Comparison of ENCODE assay signal across 15 cellular contexts in the genomic region with DNA sequence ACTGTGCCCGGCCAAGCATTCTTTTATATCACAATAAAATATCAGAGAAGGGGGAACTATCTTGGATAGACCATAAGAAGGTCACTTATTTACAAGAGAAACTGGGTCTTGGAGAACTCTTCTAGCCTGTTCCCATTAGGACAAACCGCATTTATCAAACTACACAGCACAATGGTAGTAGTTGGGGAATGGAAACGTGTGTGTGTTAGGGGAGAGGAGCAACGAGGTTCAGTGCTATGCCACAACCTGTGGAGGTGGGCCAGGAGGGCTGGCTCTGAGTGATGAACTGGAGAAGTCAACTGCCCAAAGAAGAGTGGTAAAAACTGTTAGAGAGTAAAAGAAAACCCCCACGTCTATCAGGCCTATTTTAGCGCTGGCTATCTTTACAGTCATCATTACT. TPM values are rescaled to one million over a fixed set of nuclear protein-coding genes. Genes with fewer than 3 reads are reported as not detected.
A peak's percentile ranks its signal among the peaks of the same experiment; 100 is the strongest.
DNase-seq lines count a peak whose midpoint lies in the region; ATAC-seq and TF ChIP-seq lines count a peak whose summit lies in the region.
"Had no signal": no experiment of that assay in that cellular context is flagged by ENCODE, and none has a peak within 500 bp of the region (broad histone marks: within the 10 kb centered on the region; RNA-seq: fewer than 3 reads in every experiment).

No MANE protein-coding gene starts in this region.

- RAD21 ChIA-PET in HCT116 (lab: Charles Lee; ENCODE audit: low non-redundant PET in 1 of 2, low total read pairs in 2 of 2, uncharacterized antibody in 2 of 2, unreplicated experiment in 2 of 2): no interaction called here

- no peak overlapping the region for H3K27ac Mint-ChIP-seq in CD4-positive, alpha-beta T cell
- H3K27ac Mint-ChIP-seq in activated CD8-positive, alpha-beta T cell treated with anti-CD3 and anti-CD28 coated beads, Interleukin-2, amount 10 ng/mL, durations not matched to agents 7 days and 5 days: no peak overlapping the region
- peak overlapping the region; percentile 8 for H3K27ac Mint-ChIP-seq in mesothelial cell of epicardium

- WGBS in adrenal gland, 4 donors: 81 to 84% (median 84%) methylated on average over 6 of the region's 6 CpGs

- no peaks in the 10 kb centered on the region for H3K27me3 ChIP-seq in CD4-positive, alpha-beta T cell (ENCODE audit: control insufficient read depth, insufficient read depth, low read length)
- H3K27me3 ChIP-seq in HCT116 (ENCODE audit: insufficient read depth, low read length): no peaks in the 10 kb centered on the region
- no peaks in the 10 kb centered on the region for H3K27me3 ChIP-seq in adrenal gland
- H3K27me3 ChIP-seq: cardiac muscle cell, testis had no signal

- H3K27me3 Mint-ChIP-seq in CD4-positive, alpha-beta T cell: no peaks in the 10 kb centered on the region
- no peaks in the 10 kb centered on the region for H3K27me3 Mint-ChIP-seq in activated CD8-positive, alpha-beta T cell treated with anti-CD3 and anti-CD28 coated beads, Interleukin-2, amount 10 ng/mL, durations not matched to agents 7 days and 5 days (ENCODE audit: low read depth)
- H3K27me3 Mint-ChIP-seq in mesothelial cell of epicardium (ENCODE audit: low read depth): no peaks in the 10 kb centered on the region
- H3K27me3 Mint-ChIP-seq: IgD-negative memory B cell had no signal

- POLR2A ChIA-PET in CD4-positive, alpha-beta T cell (lab: Charles Lee): interaction anchor here (1.2 kb wide), 1 partner anchor 13 kb away, joined by 3 read pairs; no protein-coding TSS in a partner anchor
- POLR2A ChIA-PET in HCT116 (lab: Charles Lee): no interaction called here
- POLR2A ChIA-PET in activated CD8-positive, alpha-beta T cell treated with anti-CD3 and anti-CD28 coated beads, Interleukin-2, amount 10 ng/mL, durations not matched to agents 7 days and 5 days (lab: Charles Lee): no interaction called here

- ATAC-seq in CD4-positive, alpha-beta T cell (ENCODE audit: poor library complexity): no peak
- ATAC-seq in HCT116: no peak
- ATAC-seq in activated CD8-positive, alpha-beta T cell treated with anti-CD3 and anti-CD28 coated beads, Interleukin-2, amount 10 ng/mL, durations not matched to agents 7 days and 5 days: no peak
- ATAC-seq in HG02678 (IDR thresholded peaks at IDR 0.05; ENCODE audit: unreplicated experiment): no peak
- no peak for ATAC-seq in GM18873 (IDR thresholded peaks at IDR 0.05; ENCODE audit: low FRiP score, unreplicated experiment)

- CTCF ChIA-PET in CD4-positive, alpha-beta T cell (lab: Charles Lee): no interaction called here
- CTCF ChIA-PET in HCT116 (lab: Charles Lee): no interaction called here
- CTCF ChIA-PET in activated CD8-positive, alpha-beta T cell treated with anti-CD3 and anti-CD28 coated beads, Interleukin-2, amount 10 ng/mL, durations not matched to agents 7 days and 5 days (lab: Charles Lee): interaction anchor here (1.2 kb wide), 1 partner anchor 19 kb away, joined by 12 read pairs; no protein-coding TSS in a partner anchor

- no peaks in the 10 kb centered on the region for H3K9me3 ChIP-seq in CD4-positive, alpha-beta T cell (ENCODE audit: control insufficient read depth, low read length)
- H3K9me3 ChIP-seq in HCT116 (ENCODE audit: control insufficient read depth in 1 of 2, insufficient read depth in 1 of 2, low read depth in 1 of 2, low read length in 2 of 2): no peaks in the 10 kb centered on the region
- no peaks in the 10 kb centered on the region for H3K9me3 ChIP-seq in adrenal gland (replicated peaks in 1 of 3)
- H3K9me3 ChIP-seq: testis had no signal

- H3K9ac ChIP-seq in HCT116 (ENCODE audit: low read length): peak overlapping the region; percentile 95

- H3K9me2 ChIP-seq in HCT116 (ENCODE audit: insufficient read depth): no peaks in the 10 kb centered on the region

- intact Hi-C loops in CD4-positive, alpha-beta T cell (cut with DNase I, micrococcal nuclease): loop anchor here (5.0 kb wide), 2 partner anchors 45 to 95 kb away; partner anchors contain the start of genes DNAJC28 (in 1 of the 2), GART (in 1 of the 2) and SON (in 1 of the 2)
- intact Hi-C loops in HCT116 (cut with micrococcal nuclease): no loop called here
- intact Hi-C loops in adrenal gland (cut with DNase I): no loop called here

- H3K27ac ChIP-seq in CD4-positive, alpha-beta T cell (ENCODE audit: low read depth, low read length): no peak overlapping the region
- H3K27ac ChIP-seq in HCT116 (ENCODE audit: low read depth, low read length): no peak overlapping the region
- no peak overlapping the region for H3K27ac ChIP-seq in adrenal gland
- H3K27ac ChIP-seq: cardiac muscle cell, testis had no signal

- peaks cover 6 to 21% of the 10 kb centered on the region in 2 experiments; a peak in 3 of 4 replicates for H3K4me1 ChIP-seq in HCT116 (ENCODE audit: control insufficient read depth in 1 of 2, insufficient read depth in 2 of 2, low read length in 2 of 2)
- H3K4me1 ChIP-seq in adrenal gland (replicated peaks in 1 of 2): peaks cover 4 to 16% of the 10 kb centered on the region in 2 donors

- no peak for TF ChIP-seq RAD21 in HCT116 (IDR thresholded peaks at IDR 0.05; ENCODE audit: low read depth)

- H4K20me1 ChIP-seq in HCT116 (ENCODE audit: insufficient read depth): no peaks in the 10 kb centered on the region

- peak overlapping the region; percentile 71 for H3K4me3 Mint-ChIP-seq in CD4-positive, alpha-beta T cell
- peak overlapping the region; percentile 91 for H3K4me3 Mint-ChIP-seq in activated CD8-positive, alpha-beta T cell treated with anti-CD3 and anti-CD28 coated beads, Interleukin-2, amount 10 ng/mL, durations not matched to agents 7 days and 5 days
- H3K4me3 Mint-ChIP-seq in mesothelial cell of epicardium: peak overlapping the region; percentile 52

- TF ChIP-seq CTCF in CD4-positive, alpha-beta T cell (IDR thresholded peaks at IDR 0.05): no peak
- TF ChIP-seq CTCF in HCT116 (IDR thresholded peaks at IDR 0.05 in 2 of 3, conservative IDR thresholded peaks at IDR 0.05 in 1 of 3; ENCODE audit: borderline replicate concordance in 1 of 3, insufficient read depth in 1 of 3, low read depth in 2 of 3, low read length in 2 of 3): no peak
- no peak for TF ChIP-seq CTCF in mesothelial cell of epicardium (IDR thresholded peaks at IDR 0.05; ENCODE audit: unreplicated experiment)
- no peak for TF ChIP-seq CTCF in adrenal gland (IDR thresholded peaks at IDR 0.05)

- no peaks in the 10 kb centered on the region for H3K9me3 Mint-ChIP-seq in CD4-positive, alpha-beta T cell
- H3K9me3 Mint-ChIP-seq in activated CD8-positive, alpha-beta T cell treated with anti-CD3 and anti-CD28 coated beads, Interleukin-2, amount 10 ng/mL, durations not matched to agents 7 days and 5 days (ENCODE audit: insufficient read depth): no peaks in the 10 kb centered on the region
- H3K9me3 Mint-ChIP-seq in mesothelial cell of epicardium: no peaks in the 10 kb centered on the region
- H3K9me3 Mint-ChIP-seq: IgD-negative memory B cell had no signal

- DNase-seq in CD4-positive, alpha-beta T cell: no peak
- no peak for DNase-seq in HCT116 (ENCODE audit: low read depth, low spot score)
- no peak for DNase-seq in activated CD8-positive, alpha-beta T cell treated with anti-CD3 and anti-CD28 coated beads, Interleukin-2, amount 10 ng/mL, durations not matched to agents 7 days and 5 days
- no peak for DNase-seq in mesothelial cell of epicardium (ENCODE audit: low spot score in 2 of 2, unreplicated experiment in 2 of 2)
- DNase-seq in NK-92 treated with Interleukin-12 subunit alpha and Interleukin-12 subunit beta, amount 100 ng/mL, for 24 hours (lab: John Stamatoyannopoulos, UW): no peak
- DNase-seq in adrenal gland: no peak
- DNase-seq: activated CD4-positive, alpha-beta T cell treated with anti-CD3 and anti-CD28 coated beads for 1 hour; glutamatergic neuron; NCI-H510A treated with DMSO at 0.1 percent for 48 hours; stimulated activated CD4-positive, alpha-beta T cell treated with anti-CD3 and anti-CD28 coated beads, Interleukin-1b, Interleukin-23, amount 100 ng/mL, for 48 hours; testis had no signal

- BruUV-seq in HCT116 (replicated peaks; lab: Mats Ljungman, UMichigan): no TSS peak

- H3K4me3 ChIP-seq in HCT116 (replicated peaks in 1 of 2; ENCODE audit: low read depth in 1 of 2, low read length in 2 of 2) (peak overlapping the region; percentile 86 to 88; a peak in 3 of 4 replicates), adrenal gland (no peak overlapping the region)

- H3K36me3 ChIP-seq in HCT116 (ENCODE audit: control insufficient read depth in 1 of 2, insufficient read depth in 2 of 2, low read length in 2 of 2): peaks cover 20% of the 10 kb centered on the region in 2 experiments
- H3K36me3 ChIP-seq in adrenal gland (replicated peaks in 1 of 2): no peaks in the 10 kb centered on the region

- H3K4me2 ChIP-seq in HCT116 (ENCODE audit: low read length): peak overlapping the region; percentile 95

- H2AFZ ChIP-seq in HCT116 (ENCODE audit: low read depth, low read length, poor library complexity, severe bottlenecking): no peak overlapping the region

- TF ChIP-seq POLR2A in HCT116 (IDR thresholded peaks at IDR 0.05; ENCODE audit: borderline replicate concordance, extremely low read depth, insufficient read depth, insufficient read length) (no peak), adrenal gland (IDR thresholded peaks at IDR 0.05) (no peak)

- peaks cover 45% of the 10 kb centered on the region for H3K79me2 ChIP-seq in HCT116 (ENCODE audit: insufficient read depth, low read length)

- no peaks in the 10 kb centered on the region for H3K36me3 Mint-ChIP-seq in CD4-positive, alpha-beta T cell (ENCODE audit: low read depth)
- peaks cover 37% of the 10 kb centered on the region for H3K36me3 Mint-ChIP-seq in activated CD8-positive, alpha-beta T cell treated with anti-CD3 and anti-CD28 coated beads, Interleukin-2, amount 10 ng/mL, durations not matched to agents 7 days and 5 days (ENCODE audit: low read depth)
- peaks cover 3% of the 10 kb centered on the region for H3K36me3 Mint-ChIP-seq in mesothelial cell of epicardium
- H3K36me3 Mint-ChIP-seq: IgD-negative memory B cell had no signal

- peaks cover 10% of the 10 kb centered on the region for H3K4me1 Mint-ChIP-seq in CD4-positive, alpha-beta T cell (ENCODE audit: low read depth)
- peaks cover 26% of the 10 kb centered on the region for H3K4me1 Mint-ChIP-seq in activated CD8-positive, alpha-beta T cell treated with anti-CD3 and anti-CD28 coated beads, Interleukin-2, amount 10 ng/mL, durations not matched to agents 7 days and 5 days (ENCODE audit: low read depth)
- peaks cover 17% of the 10 kb centered on the region for H3K4me1 Mint-ChIP-seq in mesothelial cell of epicardium

RNA-seq across cellular contexts. Expression of gene DONSON, which starts 1.6 kb away (rescaled TPM):
- total RNA-seq in CD4-positive, alpha-beta T cell: 10 to 100 TPM; 11.9 to 13.5 TPM
- total RNA-seq in HCT116 (2021; ENCODE audit: unreplicated experiment) (31.7 TPM), mesothelial cell of epicardium (16.4 to 21.8 TPM (median 20.0 TPM) in 3 replicates), adrenal gland (1 to 10 TPM; 3.3 to 7.7 (median 4.6) TPM)
- polyA plus RNA-seq in HCT116 (2012): 19.4 and 22.6 TPM in 2 replicates
- total RNA-seq in activated CD8-positive, alpha-beta T cell treated with anti-CD3 and anti-CD28 coated beads, Interleukin-2, amount 10 ng/mL, durations not matched to agents 7 days and 5 days: 10 to 100 TPM; 43.3 to 44.1 TPM
- polyA plus RNA-seq in adrenal gland: 10 to 100 TPM in 2 of 3 donors, 1 to 10 TPM in 1; 8.2 to 34.3 (median 12.1) TPM

RNA-seq across cellular contexts. Expression of gene SON, which starts 44.1 kb away (rescaled TPM):
- total RNA-seq in CD4-positive, alpha-beta T cell: 100 to 1,000 TPM; 420 to 438 TPM
- total RNA-seq in HCT116 (2021; ENCODE audit: unreplicated experiment) (195 TPM), mesothelial cell of epicardium (427 to 437 TPM (median 428 TPM) in 3 replicates), adrenal gland (100 to 1,000 TPM; 128 to 263 (median 208) TPM)
- 67.4 and 76.5 TPM in 2 replicates for polyA plus RNA-seq in HCT116 (2012)
- 100 to 1,000 TPM; 284 to 285 TPM for total RNA-seq in activated CD8-positive, alpha-beta T cell treated with anti-CD3 and anti-CD28 coated beads, Interleukin-2, amount 10 ng/mL, durations not matched to agents 7 days and 5 days
- 100 to 1,000 TPM; 246 to 386 (median 284) TPM for polyA plus RNA-seq in adrenal gland

RNA-seq across cellular contexts. Expression of gene GART, which starts 45.0 kb away (rescaled TPM):
- total RNA-seq in CD4-positive, alpha-beta T cell: 10 to 100 TPM; 21.8 to 25.5 TPM
- total RNA-seq in HCT116 (2021; ENCODE audit: unreplicated experiment) (241 TPM), mesothelial cell of epicardium (85.1 to 88.4 TPM (median 85.3 TPM) in 3 replicates), adrenal gland (10 to 100 TPM; 41.6 to 71.4 (median 60.7) TPM)
- polyA plus RNA-seq in HCT116 (2012): 93.2 and 108 TPM in 2 replicates
- 100 to 1,000 TPM; 138 to 147 TPM for total RNA-seq in activated CD8-positive, alpha-beta T cell treated with anti-CD3 and anti-CD28 coated beads, Interleukin-2, amount 10 ng/mL, durations not matched to agents 7 days and 5 days
- polyA plus RNA-seq in adrenal gland: 10 to 100 TPM; 15.1 to 80.8 (median 17.5) TPM

RNA-seq across cellular contexts. Expression of gene CRYZL1, which starts 54.6 kb away (rescaled TPM):
- 10 to 100 TPM; 28.6 to 30.5 TPM for total RNA-seq in CD4-positive, alpha-beta T cell
- total RNA-seq in HCT116 (2021; ENCODE audit: unreplicated experiment) (43.0 TPM), mesothelial cell of epicardium (63.0 to 68.3 TPM (median 65.1 TPM) in 3 replicates), adrenal gland (10 to 100 TPM; 14.0 to 37.4 (median 25.2) TPM)
- polyA plus RNA-seq in HCT116 (2012): 21.6 and 28.0 TPM in 2 replicates
- 10 to 100 TPM; 30.2 to 31.4 TPM for total RNA-seq in activated CD8-positive, alpha-beta T cell treated with anti-CD3 and anti-CD28 coated beads, Interleukin-2, amount 10 ng/mL, durations not matched to agents 7 days and 5 days
- polyA plus RNA-seq in adrenal gland: 10 to 100 TPM; 35.8 to 69.5 (median 39.0) TPM

RNA-seq across cellular contexts. Expression of gene ITSN1, which starts 55.4 kb away (rescaled TPM):
- total RNA-seq in CD4-positive, alpha-beta T cell: 1 to 10 TPM; 2.1 to 3.0 TPM
- total RNA-seq in HCT116 (2021; ENCODE audit: unreplicated experiment): 25.8 TPM
- polyA plus RNA-seq in HCT116 (2012): 17.5 and 22.2 TPM in 2 replicates
- total RNA-seq in activated CD8-positive, alpha-beta T cell treated with anti-CD3 and anti-CD28 coated beads, Interleukin-2, amount 10 ng/mL, durations not matched to agents 7 days and 5 days: 1 to 10 TPM; 1.6 to 1.7 TPM
- 66.6 to 77.5 TPM (median 74.3 TPM) in 3 replicates for total RNA-seq in mesothelial cell of epicardium
- total RNA-seq in adrenal gland: 10 to 100 TPM; 31.6 to 60.5 (median 42.4) TPM
- 10 to 100 TPM; 20.0 to 39.7 (median 34.7) TPM for polyA plus RNA-seq in adrenal gland

Comparison
In these comparisons a context has a peak if more than half of its experiments do, and no peak if none do; other contexts are left out.
1. H3K4me3 ChIP-seq: peak in HCT116 (2 of 2); none in adrenal gland (0 of 4).
2. intact Hi-C loops: an anchor here in CD4-positive, alpha-beta T cell (5.0 kb wide); none called in HCT116 and adrenal gland.
3. Peak in every context shown above with its lines, with median percentiles within 50 percentile points of each other: H3K4me3 Mint-ChIP-seq.